14 cellular contexts compared by ENCODE assay signal in genomic region chr5:145981612-145982571, GRCh38. TPM values are rescaled to one million over a fixed set of nuclear protein-coding genes. Genes with fewer than 3 reads are reported as not detected.
DNase-seq lines count a peak whose midpoint lies in the region; ATAC-seq, FAIRE-seq and TF ChIP-seq lines count a peak whose summit lies in the region.
"Had no signal": no experiment of that assay in that cellular context is flagged by ENCODE, and none has a peak within 500 bp of the region (broad histone marks: within the 10 kb centered on the region; RNA-seq: fewer than 3 reads in every experiment).

No MANE protein-coding gene starts in this region.

- peak; percentile 87 for ATAC-seq in PC-3
- ATAC-seq in naive thymus-derived CD4-positive, alpha-beta T cell: no peak
- ATAC-seq in HG03565 (IDR thresholded peaks at IDR 0.05; ENCODE audit: unreplicated experiment): no peak

- no peaks in the 10 kb centered on the region for H3F3A ChIP-seq in PC-3 (ENCODE audit: low read length, unreplicated experiment)

- TF ChIP-seq EP300 in stomach (IDR thresholded peaks at IDR 0.05): no peak

- no peak overlapping the region; the same call in 1 of the 2 replicates for H3K4me3 ChIP-seq in PC-3 (ENCODE audit: low read length)
- no peak overlapping the region for H3K4me3 ChIP-seq in keratinocyte (ENCODE audit: control insufficient read depth in 2 of 3, extremely low read depth in 1 of 3, insufficient read depth in 2 of 3, low read depth in 1 of 3, low read length in 3 of 3)
- H3K4me3 ChIP-seq in stomach: no peak overlapping the region
- H3K4me3 ChIP-seq in naive thymus-derived CD4-positive, alpha-beta T cell (ENCODE audit: low read length): no peak overlapping the region
- H3K4me3 ChIP-seq: coronary artery, SJSA1 had no signal

- no peaks in the 10 kb centered on the region for H3K4me1 Mint-ChIP-seq in naive thymus-derived CD4-positive, alpha-beta T cell

- H2AFZ ChIP-seq in PC-3 (ENCODE audit: low read length): no peak overlapping the region
- no peak overlapping the region for H2AFZ ChIP-seq in keratinocyte (ENCODE audit: control insufficient read depth, low read length)

- no peaks in the 10 kb centered on the region for H3K9me3 ChIP-seq in PC-3 (ENCODE audit: low read length)
- no peaks in the 10 kb centered on the region for H3K9me3 ChIP-seq in keratinocyte (ENCODE audit: control insufficient read depth, low read depth, low read length)
- H3K9me3 ChIP-seq in stomach: no peaks in the 10 kb centered on the region
- no peaks in the 10 kb centered on the region for H3K9me3 ChIP-seq in naive thymus-derived CD4-positive, alpha-beta T cell (ENCODE audit: control insufficient read depth in 2 of 3, low read length in 3 of 3)

- H3K36me3 Mint-ChIP-seq in naive thymus-derived CD4-positive, alpha-beta T cell: no peaks in the 10 kb centered on the region

- H3K4me3 Mint-ChIP-seq in naive thymus-derived CD4-positive, alpha-beta T cell: no peak overlapping the region

- H3K27ac ChIP-seq in PC-3 (ENCODE audit: low read length) (peak overlapping the region; percentile 75), keratinocyte (ENCODE audit: control insufficient read depth, insufficient read depth, low read length) (no peak overlapping the region), stomach (peak overlapping the region; percentile 53 to 82 (median 65))
- H3K27ac ChIP-seq in naive thymus-derived CD4-positive, alpha-beta T cell (ENCODE audit: low read depth, low read length): no peak overlapping the region
- H3K27ac ChIP-seq: coronary artery, HL-60, SJSA1 had no signal

- H3K9me2 ChIP-seq in PC-3 (replicated peaks; ENCODE audit: low read length): no peaks in the 10 kb centered on the region

- POLR2A ChIA-PET in PC-3 (lab: Charles Lee; ENCODE audit: unreplicated experiment): interaction anchor here (0.7 kb wide), 1 partner anchor 128 kb away, joined by 4 read pairs; no protein-coding TSS in a partner anchor
- POLR2A ChIA-PET in naive thymus-derived CD4-positive, alpha-beta T cell (lab: Charles Lee): no interaction called here

- BruUV-seq in PC-3 (replicated peaks; lab: Mats Ljungman, UMichigan): no TSS peak

- H3K27me3 ChIP-seq in PC-3 (ENCODE audit: low read length) (no peaks in the 10 kb centered on the region), keratinocyte (ENCODE audit: control insufficient read depth, extremely low read depth, insufficient read depth, low read length) (no peaks in the 10 kb centered on the region), stomach (no peaks in the 10 kb centered on the region)
- H3K27me3 ChIP-seq in naive thymus-derived CD4-positive, alpha-beta T cell (ENCODE audit: control insufficient read depth in 2 of 2, insufficient read depth in 2 of 2, low read length in 2 of 2): no peaks in the 10 kb centered on the region
- H3K27me3 ChIP-seq: SJSA1 had no signal

- no peak for TF ChIP-seq POLR2A in stomach (IDR thresholded peaks at IDR 0.05)

- intact Hi-C loops in PC-3 (cut with micrococcal nuclease) (loop anchor here (2.0 to 5.0 kb wide), 3 partner anchors 45 to 61 kb away; partner anchors contain the start of gene SH3RF2), stomach (cut with DNase I; ENCODE audit: low total_unique reads) (no loop called here)
- intact Hi-C loops in naive thymus-derived CD4-positive, alpha-beta T cell (cut with micrococcal nuclease): no loop called here

- H3K9me3 Mint-ChIP-seq in naive thymus-derived CD4-positive, alpha-beta T cell: no peaks in the 10 kb centered on the region

- H3K9ac ChIP-seq in PC-3 (ENCODE audit: low read length) (peak overlapping the region; percentile 29; the same call in 1 of the 2 replicates), keratinocyte (ENCODE audit: control insufficient read depth, extremely low read depth, insufficient read depth, low read length) (no peak overlapping the region)

- WGBS in stomach, 5 donors: 30 to 53% (median 34%) methylated on average over 3 of the region's 3 CpGs

- H3K36me3 ChIP-seq in PC-3 (ENCODE audit: low read depth, low read length) (no peaks in the 10 kb centered on the region), keratinocyte (ENCODE audit: control insufficient read depth in 2 of 2, extremely low read depth in 1 of 2, insufficient read depth in 2 of 2, low read length in 2 of 2) (peaks cover 6 to 11% of the 10 kb centered on the region in 2 experiments), stomach (no peaks in the 10 kb centered on the region)
- H3K36me3 ChIP-seq in naive thymus-derived CD4-positive, alpha-beta T cell (ENCODE audit: control insufficient read depth in 2 of 3, insufficient read depth in 3 of 3, low read length in 3 of 3): no peaks in the 10 kb centered on the region

- peaks cover 5 to 15% (median 11%) of the 10 kb centered on the region in 5 donors for H3K27me3 Mint-ChIP-seq in naive thymus-derived CD4-positive, alpha-beta T cell

- peak overlapping the region; percentile 51 for H3K4me2 ChIP-seq in PC-3 (ENCODE audit: low read length)
- peak overlapping the region; percentile 16 for H3K4me2 ChIP-seq in keratinocyte (ENCODE audit: control insufficient read depth, extremely low read depth, insufficient read depth, low read depth, low read length)

- H3K9me1 ChIP-seq in keratinocyte (ENCODE audit: control insufficient read depth, extremely low read depth, insufficient read depth, low read length): peaks cover 2% of the 10 kb centered on the region

- DNase-seq in DMS 273 (lab: John Stamatoyannopoulos, UW; ENCODE audit: unreplicated experiment) (peak; percentile 7), DMS 273 treated with DMSO at 0.1 percent for 48 hours (lab: John Stamatoyannopoulos, UW) (no peak), PC-3 (peak; percentile 83), keratinocyte (ENCODE audit: low read depth, low spot score) (no peak), stomach (peak; percentile 63), AG08395 (ENCODE audit: low spot score) (no peak)
- no peak for DNase-seq in naive thymus-derived CD4-positive, alpha-beta T cell
- DNase-seq: DMS153, MM.1S had no signal

- FAIRE-seq in keratinocyte (lab: Jason Lieb, UNC): peak; percentile 83
- FAIRE-seq: A204.1 had no signal

- no peaks in the 10 kb centered on the region for H3K79me2 ChIP-seq in PC-3 (ENCODE audit: low read length)
- peaks cover 60% of the 10 kb centered on the region for H3K79me2 ChIP-seq in keratinocyte (ENCODE audit: control insufficient read depth, insufficient read depth, low read length)

- peaks cover 40% of the 10 kb centered on the region for H3K4me1 ChIP-seq in PC-3 (ENCODE audit: insufficient read depth, low read length)
- H3K4me1 ChIP-seq in keratinocyte (ENCODE audit: control insufficient read depth, extremely low read depth, insufficient read depth, low read length): peaks cover 33% of the 10 kb centered on the region
- peaks cover 13 to 71% (median 42%) of the 10 kb centered on the region in 4 donors for H3K4me1 ChIP-seq in stomach
- H3K4me1 ChIP-seq in naive thymus-derived CD4-positive, alpha-beta T cell (ENCODE audit: control insufficient read depth in 2 of 2, insufficient read depth in 2 of 2, low read length in 2 of 2): no peaks in the 10 kb centered on the region

- TF ChIP-seq CTCF in PC-3 (conservative IDR thresholded peaks at IDR 0.05; ENCODE audit: low read depth, low read length) (no peak), keratinocyte (optimal IDR thresholded peaks at IDR 0.05 in 1 of 3, IDR thresholded peaks at IDR 0.05 in 1 of 3, conservative IDR thresholded peaks at IDR 0.05 in 1 of 3; ENCODE audit: extremely low read depth in 1 of 3, insufficient read depth in 2 of 3, low read length in 3 of 3) (no peak), stomach (IDR thresholded peaks at IDR 0.05) (no peak)

- H4K20me1 ChIP-seq in PC-3 (ENCODE audit: low read length) (no peaks in the 10 kb centered on the region), keratinocyte (ENCODE audit: control insufficient read depth, extremely low read depth, insufficient read depth, low read length) (no peaks in the 10 kb centered on the region)

- dilution Hi-C loops in keratinocyte (cut with MboI; ENCODE audit: extremely low pct_ligation_motif_present, low sequenced_read_pairs): no loop called here

- CTCF ChIA-PET in PC-3 (lab: Charles Lee): no interaction called here
- CTCF ChIA-PET in naive thymus-derived CD4-positive, alpha-beta T cell (lab: Charles Lee): no interaction called here

- no peak overlapping the region for H3K27ac Mint-ChIP-seq in naive thymus-derived CD4-positive, alpha-beta T cell

RNA-seq across cellular contexts. Expression of gene SH3RF2, which starts 45.5 kb away (rescaled TPM):
- total RNA-seq in PC-3 (2014; rRNA removed) (5.9 and 6.2 TPM in 2 replicates), stomach (10 to 100 TPM; 35.6 to 62.0 (median 46.9) TPM)
- polyA plus RNA-seq in keratinocyte (43.7 to 50.4 TPM (median 47.2 TPM) in 3 replicates), stomach (10 to 100 TPM; 20.8 to 23.2 (median 23.1) TPM)
- polyA plus RNA-seq in keratinocyte (2011; ENCODE audit: low read depth): 10.4 TPM
- 39.3 and 43.7 TPM in 2 replicates for polyA plus RNA-seq in keratinocyte (2011; cell fraction: cytosol; rRNA removed)
- polyA plus RNA-seq in keratinocyte (2011; cell fraction: nucleus; rRNA removed): 125 and 148 TPM in 2 replicates
- polyA plus RNA-seq in keratinocyte (2012; ENCODE audit: low replicate concordance): 29.9 and 39.2 TPM in 2 replicates
- 78.3 to 85.8 TPM (median 84.7 TPM) in 3 replicates for polyA minus RNA-seq in keratinocyte
- polyA minus RNA-seq in keratinocyte (2011; cell fraction: cytosol; rRNA and poly(A)+ RNA removed): 50.3 TPM
- polyA minus RNA-seq in keratinocyte (2011; cell fraction: nucleus; rRNA and poly(A)+ RNA removed): 58.7 and 102 TPM in 2 replicates
- total RNA-seq in naive thymus-derived CD4-positive, alpha-beta T cell: under 1 TPM in 2 of 5 experiments, not detected in 3; 0.22 to 0.61 TPM
- polyA plus RNA-seq in naive thymus-derived CD4-positive, alpha-beta T cell: not detected

Comparison
In these comparisons a context has a peak if more than half of its experiments do, and no peak if none do; other contexts are left out.
1. DNase-seq: peak in DMS 273 (single experiment), PC-3 (single experiment) and stomach (single experiment); none in DMS 273 treated with DMSO at 0.1 percent for 48 hours (single experiment), keratinocyte (single experiment), AG08395 (single experiment) and naive thymus-derived CD4-positive, alpha-beta T cell (0 of 9).
2. H3K27ac ChIP-seq: peak in PC-3 (single experiment) and stomach (5 of 5); none in keratinocyte (single experiment) and naive thymus-derived CD4-positive, alpha-beta T cell (single experiment).